In genomic region chr5:68499952-68500351, GRCh38 we compare ENCODE assay signal across 31 cellular contexts.
A peak's percentile ranks its signal among the peaks of the same experiment; 100 is the strongest.
DNase-seq lines count a peak whose midpoint lies in the region; ATAC-seq and TF ChIP-seq lines count a peak whose summit lies in the region.
"Had no signal": no experiment of that assay in that cellular context is flagged by ENCODE, and none has a peak within 500 bp of the region (broad histone marks: within the 10 kb centered on the region; RNA-seq: fewer than 3 reads in every experiment).

No MANE protein-coding gene starts in this region.

- DNase-seq in AG20443 (ENCODE audit: low spot score) (peak; percentile 49), NCI-H226 (peak; percentile 56), dedifferentiated amniotic fluid mesenchymal stem cell (ENCODE audit: extremely low spot score) (peak; percentile 71), retinal pigment epithelial cell (ENCODE audit: low read depth) (peak; percentile 12), ACHN (no peak), NCI-H774 (lab: John Stamatoyannopoulos, UW) (no peak)
- DNase-seq in central memory CD4-positive, alpha-beta T cell, result no peak
- DNase-seq: activated CD4-positive, alpha-beta T cell treated with anti-CD3 and anti-CD28 coated beads, Interleukin-2, amount 10 ng/mL, durations not matched to agents 24 days and 14 days; activated CD8-positive, alpha-beta memory T cell treated with anti-CD3 and anti-CD28 coated beads, Interleukin-2, amount 10 ng/mL, durations not matched to agents 7 days and 5 days; activated naive CD4-positive, alpha-beta T cell treated with anti-CD3 and anti-CD28 coated beads, Interleukin-2, amount 10 ng/mL, durations not matched to agents 7 days and 5 days; AML-193; aorta; CD8-positive, alpha-beta T cell; dorsolateral prefrontal cortex; GF-D8; naive B cell; NCI-H1048; NCI-H1694 treated with DMSO at 0.1 percent for 48 hours; NCI-H2171 treated with DMSO at 0.1 percent for 48 hours; NCI-H526; nucleus accumbens; SK-N-SH; small intestine; stimulated activated CD4-positive, alpha-beta T cell treated with anti-CD3 and anti-CD28 coated beads, Interleukin-1b, Interleukin-23, amount 100 ng/mL, for 48 hours; uterus; WERI-Rb-1 had no signal

- peaks cover 14% of the 10 kb centered on the region for H3K27me3 Mint-ChIP-seq in stimulated activated memory B cell treated with anti-CD40 and anti-IgM and Interleukin-4, amounts not matched to agents 10 μg/mL and 1 μg/mL and 100 μg/mL, for 72 hours
- H3K27me3 Mint-ChIP-seq: activated CD8-positive, alpha-beta memory T cell treated with anti-CD3 and anti-CD28 coated beads, Interleukin-2, amount 10 ng/mL, durations not matched to agents 7 days and 5 days; activated naive CD4-positive, alpha-beta T cell treated with anti-CD3 and anti-CD28 coated beads, Interleukin-2, amount 10 ng/mL, durations not matched to agents 7 days and 5 days had no signal

- no peaks in the 10 kb centered on the region for H3K4me1 Mint-ChIP-seq in stimulated activated memory B cell treated with anti-CD40 and anti-IgM and Interleukin-4, amounts not matched to agents 10 μg/mL and 1 μg/mL and 100 μg/mL, for 72 hours
- H3K4me1 Mint-ChIP-seq: activated CD4-positive, alpha-beta T cell treated with anti-CD3 and anti-CD28 coated beads, Interleukin-2, amount 10 ng/mL, durations not matched to agents 24 days and 14 days; activated CD8-positive, alpha-beta memory T cell treated with anti-CD3 and anti-CD28 coated beads, Interleukin-2, amount 10 ng/mL, durations not matched to agents 7 days and 5 days; activated naive CD4-positive, alpha-beta T cell treated with anti-CD3 and anti-CD28 coated beads, Interleukin-2, amount 10 ng/mL, durations not matched to agents 7 days and 5 days; naive B cell had no signal

- in situ Hi-C loops in ACHN (cut with HindIII; ENCODE audit: low pct_ligation_motif_present, low pct_unique_long_range_greater_than_20kb, low sequenced_read_pairs), result no loop called here

- H3K9me3 Mint-ChIP-seq in stimulated activated memory B cell treated with anti-CD40 and anti-IgM and Interleukin-4, amounts not matched to agents 10 μg/mL and 1 μg/mL and 100 μg/mL, for 72 hours, result peaks cover 25% of the 10 kb centered on the region

- no peak overlapping the region for H3K4me3 ChIP-seq in retinal pigment epithelial cell (ENCODE audit: low read length)
- H3K4me3 ChIP-seq: dorsolateral prefrontal cortex, hepatocyte, suprapubic skin, uterus had no signal

- no peak overlapping the region for H3K4me3 Mint-ChIP-seq in stimulated activated memory B cell treated with anti-CD40 and anti-IgM and Interleukin-4, amounts not matched to agents 10 μg/mL and 1 μg/mL and 100 μg/mL, for 72 hours
- H3K4me3 Mint-ChIP-seq: activated CD4-positive, alpha-beta T cell treated with anti-CD3 and anti-CD28 coated beads, Interleukin-2, amount 10 ng/mL, durations not matched to agents 24 days and 14 days; activated CD8-positive, alpha-beta memory T cell treated with anti-CD3 and anti-CD28 coated beads, Interleukin-2, amount 10 ng/mL, durations not matched to agents 7 days and 5 days; activated naive CD4-positive, alpha-beta T cell treated with anti-CD3 and anti-CD28 coated beads, Interleukin-2, amount 10 ng/mL, durations not matched to agents 7 days and 5 days; CD8-positive, alpha-beta T cell; naive B cell had no signal

- TF ChIP-seq CTCF in retinal pigment epithelial cell (conservative IDR thresholded peaks at IDR 0.05; ENCODE audit: low read depth, low read length), result no peak

- no peak for ATAC-seq in stimulated activated memory B cell treated with anti-CD40 and anti-IgM and Interleukin-4, amounts not matched to agents 10 μg/mL and 1 μg/mL and 100 μg/mL, for 72 hours
- ATAC-seq: activated CD8-positive, alpha-beta memory T cell treated with anti-CD3 and anti-CD28 coated beads, Interleukin-2, amount 10 ng/mL, durations not matched to agents 7 days and 5 days; CD8-positive, alpha-beta T cell; HCT116; HepG2 had no signal

- peaks cover 10% of the 10 kb centered on the region for H3K36me3 Mint-ChIP-seq in stimulated activated memory B cell treated with anti-CD40 and anti-IgM and Interleukin-4, amounts not matched to agents 10 μg/mL and 1 μg/mL and 100 μg/mL, for 72 hours
- H3K36me3 Mint-ChIP-seq: activated naive CD4-positive, alpha-beta T cell treated with anti-CD3 and anti-CD28 coated beads, Interleukin-2, amount 10 ng/mL, durations not matched to agents 7 days and 5 days had no signal

- no peak overlapping the region for H3K27ac Mint-ChIP-seq in stimulated activated memory B cell treated with anti-CD40 and anti-IgM and Interleukin-4, amounts not matched to agents 10 μg/mL and 1 μg/mL and 100 μg/mL, for 72 hours
- H3K27ac Mint-ChIP-seq: activated CD4-positive, alpha-beta T cell treated with anti-CD3 and anti-CD28 coated beads, Interleukin-2, amount 10 ng/mL, durations not matched to agents 24 days and 14 days; activated CD8-positive, alpha-beta memory T cell treated with anti-CD3 and anti-CD28 coated beads, Interleukin-2, amount 10 ng/mL, durations not matched to agents 7 days and 5 days; activated naive CD4-positive, alpha-beta T cell treated with anti-CD3 and anti-CD28 coated beads, Interleukin-2, amount 10 ng/mL, durations not matched to agents 7 days and 5 days; CD8-positive, alpha-beta T cell; naive B cell had no signal

Comparison
In these comparisons a context has a peak if more than half of its experiments do, and no peak if none do; other contexts are left out.
1. DNase-seq: peak in AG20443 (single experiment), NCI-H226 (single experiment), dedifferentiated amniotic fluid mesenchymal stem cell (single experiment) and retinal pigment epithelial cell (single experiment); none in ACHN (single experiment), central memory CD4-positive, alpha-beta T cell (single experiment) and NCI-H774 (single experiment).